In the genomic region with DNA sequence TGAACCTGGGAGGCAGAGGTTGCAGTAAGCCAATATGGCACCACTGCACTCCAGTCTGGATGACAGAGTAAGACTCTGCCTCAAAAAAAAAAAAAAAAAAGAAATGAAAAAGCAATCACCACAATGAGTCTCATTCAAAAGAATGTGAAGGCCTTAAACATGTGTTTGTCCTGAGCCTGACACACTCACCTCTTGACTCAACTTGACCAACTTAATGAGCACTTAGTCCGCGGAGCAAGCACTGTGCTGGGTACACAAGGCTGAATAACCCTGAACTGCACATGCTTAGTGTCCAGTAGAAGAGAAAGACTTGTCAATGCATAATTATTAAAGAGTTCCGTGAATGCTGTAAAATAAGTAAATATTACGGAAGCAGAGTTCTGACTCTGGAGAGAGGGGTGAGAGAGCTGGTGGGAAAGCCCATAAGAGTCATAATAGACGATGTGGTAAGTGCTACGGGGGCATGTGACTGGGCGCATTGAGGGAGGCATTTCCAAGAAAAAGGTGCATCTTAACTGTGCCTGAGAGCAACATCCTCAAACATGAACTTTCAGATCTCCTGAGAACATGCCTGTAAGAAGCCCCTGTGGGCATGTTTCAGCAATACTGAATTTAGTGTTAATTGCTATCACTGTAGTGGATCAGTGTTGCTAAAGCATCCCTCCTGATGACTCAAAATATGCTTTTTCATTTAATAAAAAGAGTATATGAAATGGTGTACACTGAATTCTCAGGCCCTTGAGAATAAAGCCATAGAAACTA, we compare ENCODE assay signal across 12 cellular contexts. TPM values are rescaled to one million over a fixed set of nuclear protein-coding genes. Genes with fewer than 3 reads are reported as not detected.
DNase-seq lines count a peak whose midpoint lies in the region; ATAC-seq, FAIRE-seq and TF ChIP-seq lines count a peak whose summit lies in the region.
"Had no signal": no experiment of that assay in that cellular context is flagged by ENCODE, and none has a peak within 500 bp of the region (broad histone marks: within the 10 kb centered on the region; RNA-seq: fewer than 3 reads in every experiment).

No MANE protein-coding gene starts in this region.

- no peak; the same call in none of the 2 replicates for TF ChIP-seq POLR2A in GM12891 (IDR thresholded peaks at IDR 0.05; ENCODE audit: low read depth, low read length)

- H3K4me3 Mint-ChIP-seq in activated T-cell treated with anti-CD3 and anti-CD28 coated beads, Interleukin-2, amount 50 U/mL, for 24 hours: no peak overlapping the region

- peaks cover 50% of the 10 kb centered on the region for H3K4me1 Mint-ChIP-seq in activated T-cell treated with anti-CD3 and anti-CD28 coated beads, Interleukin-2, amount 50 U/mL, for 24 hours (ENCODE audit: low read depth)

- no peaks in the 10 kb centered on the region for H3K9me3 Mint-ChIP-seq in activated T-cell treated with anti-CD3 and anti-CD28 coated beads, Interleukin-2, amount 50 U/mL, for 24 hours

- H3K27ac Mint-ChIP-seq in activated T-cell treated with anti-CD3 and anti-CD28 coated beads, Interleukin-2, amount 50 U/mL, for 24 hours: peak overlapping the region; percentile 95

- peak; percentile 69 for FAIRE-seq in GM12891 (lab: Jason Lieb, UNC)

- ATAC-seq in GM19328 (IDR thresholded peaks at IDR 0.05; ENCODE audit: unreplicated experiment) (peak; percentile 26), HG02970 (IDR thresholded peaks at IDR 0.05; ENCODE audit: low FRiP score, unreplicated experiment) (peak; percentile 40)
- ATAC-seq: HCT116 had no signal

- DNase-seq in GM12891 (ENCODE audit: insufficient read length, low spot score) (no peak), superior temporal gyrus (ENCODE audit: extremely low spot score) (no peak), kidney tubule cell (ENCODE audit: low spot score) (no peak), mucosa of gallbladder (ENCODE audit: low spot score) (no peak), HT-29 (ENCODE audit: low spot score) (no peak)
- no peak for DNase-seq in activated T-cell treated with anti-CD3 and anti-CD28 coated beads, Interleukin-2, amount 50 U/mL, for 24 hours
- DNase-seq: NCI-H1694, retina, SIG-M5 had no signal

- peaks cover 45% of the 10 kb centered on the region for H3K36me3 Mint-ChIP-seq in activated T-cell treated with anti-CD3 and anti-CD28 coated beads, Interleukin-2, amount 50 U/mL, for 24 hours (ENCODE audit: low read depth)

- H3K27me3 Mint-ChIP-seq in activated T-cell treated with anti-CD3 and anti-CD28 coated beads, Interleukin-2, amount 50 U/mL, for 24 hours: no peaks in the 10 kb centered on the region

TF ChIP-seq in GM12891, 5 proteins besides CTCF, POLR2A, EP300 and RAD21:
- TF ChIP-seq POU2F2 (IDR thresholded peaks at IDR 0.05; ENCODE audit: low read depth, low read length) (0 out of 2 replicates have a peak, but pooled peaks have one; percentile 11), SPI1 (IDR thresholded peaks at IDR 0.05; ENCODE audit: low read depth, low read length) (no peak)

RNA-seq across cellular contexts. Expression of a gene that starts 27.2 kb away (rescaled TPM):
- polyA plus RNA-seq in GM12891 (2012; ENCODE audit: low read depth, missing spikeins): 59.0 TPM
- total RNA-seq in mucosa of gallbladder: 1.8 TPM
- not detected in 2 replicates for total RNA-seq in HT-29 (2014; rRNA removed; shearing (Covaris generic))
